Comparison of ENCODE assay signal across 18 cellular contexts in the genomic region with DNA sequence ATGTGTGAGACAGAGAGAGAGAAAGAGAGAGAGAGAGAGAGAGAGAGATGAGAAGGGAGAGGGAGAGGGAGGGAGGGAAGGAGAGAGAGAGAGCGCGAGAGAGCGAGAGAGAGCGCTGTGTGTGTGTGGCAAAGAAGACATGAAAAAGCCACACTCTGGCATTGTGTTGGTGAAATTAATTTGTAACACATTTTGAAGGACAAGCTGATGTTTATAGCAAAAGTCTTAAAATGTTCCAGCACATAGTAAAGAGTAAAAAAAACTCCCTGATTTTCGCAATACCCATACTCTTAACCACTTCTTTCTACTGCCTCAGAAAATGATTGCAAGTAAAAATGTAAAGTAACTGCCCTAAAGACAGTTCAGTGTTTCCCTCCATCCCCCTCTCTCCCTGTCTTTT. TPM values are rescaled to one million over a fixed set of nuclear protein-coding genes. Genes with fewer than 3 reads are reported as not detected.
"Had no signal": no experiment of that assay in that cellular context is flagged by ENCODE, and none has a peak within 500 bp of the region (broad histone marks: within the 10 kb centered on the region; RNA-seq: fewer than 3 reads in every experiment).

No MANE protein-coding gene starts in this region.

- ATAC-seq: activated naive CD4-positive, alpha-beta T cell treated with anti-CD3 and anti-CD28 coated beads, Interleukin-2, amount 50 U/mL, for 72 hours; effector memory CD8-positive, alpha-beta T cell; heart right ventricle; left ventricle myocardium superior; mucosa of descending colon had no signal

- DNase-seq: activated CD4-positive, alpha-beta T cell treated with anti-CD3 and anti-CD28 coated beads, Interleukin-2, amount 50 U/mL, for 48 hours; activated gamma-delta T cell treated with Interleukin-2 at 50 U/mL for 16 hours; amniotic stem cell; effector memory CD8-positive, alpha-beta T cell; heart right ventricle; left ventricle myocardium superior; mucosa of descending colon; naive B cell; sigmoid colon; stimulated activated naive CD4-positive, alpha-beta T cell; SW 1271; T-helper 2 cell; thyroid gland had no signal

- H3K27me3 ChIP-seq: cardiac muscle cell, sigmoid colon, thyroid gland had no signal

- H3K4me1 ChIP-seq: heart right ventricle, parathyroid adenoma, sigmoid colon, thyroid gland had no signal

- H3K79me2 ChIP-seq: parathyroid adenoma had no signal

- H3K27ac ChIP-seq: cardiac muscle cell, heart right ventricle, neutrophil, parathyroid adenoma, sigmoid colon, thyroid gland had no signal

- H3K9ac ChIP-seq: parathyroid adenoma had no signal

- H2AFZ ChIP-seq: parathyroid adenoma had no signal

- H3K36me3 ChIP-seq: cardiac muscle cell, heart right ventricle, neutrophil, sigmoid colon, thyroid gland had no signal

- H3K9me3 ChIP-seq: heart right ventricle, mucosa of descending colon, neutrophil, sigmoid colon, thyroid gland had no signal

- H3K4me3 ChIP-seq: cardiac muscle cell, heart right ventricle, mucosa of descending colon, sigmoid colon, thyroid gland had no signal

RNA-seq across cellular contexts. Expression of a gene that starts 56.7 kb away (rescaled TPM):
- total RNA-seq: dermis microvascular lymphatic vessel endothelial cell had no signal
- polyA plus RNA-seq: cardiac muscle cell had no signal
